ENCODE assay signal across 1 cellular context in the genomic region with DNA sequence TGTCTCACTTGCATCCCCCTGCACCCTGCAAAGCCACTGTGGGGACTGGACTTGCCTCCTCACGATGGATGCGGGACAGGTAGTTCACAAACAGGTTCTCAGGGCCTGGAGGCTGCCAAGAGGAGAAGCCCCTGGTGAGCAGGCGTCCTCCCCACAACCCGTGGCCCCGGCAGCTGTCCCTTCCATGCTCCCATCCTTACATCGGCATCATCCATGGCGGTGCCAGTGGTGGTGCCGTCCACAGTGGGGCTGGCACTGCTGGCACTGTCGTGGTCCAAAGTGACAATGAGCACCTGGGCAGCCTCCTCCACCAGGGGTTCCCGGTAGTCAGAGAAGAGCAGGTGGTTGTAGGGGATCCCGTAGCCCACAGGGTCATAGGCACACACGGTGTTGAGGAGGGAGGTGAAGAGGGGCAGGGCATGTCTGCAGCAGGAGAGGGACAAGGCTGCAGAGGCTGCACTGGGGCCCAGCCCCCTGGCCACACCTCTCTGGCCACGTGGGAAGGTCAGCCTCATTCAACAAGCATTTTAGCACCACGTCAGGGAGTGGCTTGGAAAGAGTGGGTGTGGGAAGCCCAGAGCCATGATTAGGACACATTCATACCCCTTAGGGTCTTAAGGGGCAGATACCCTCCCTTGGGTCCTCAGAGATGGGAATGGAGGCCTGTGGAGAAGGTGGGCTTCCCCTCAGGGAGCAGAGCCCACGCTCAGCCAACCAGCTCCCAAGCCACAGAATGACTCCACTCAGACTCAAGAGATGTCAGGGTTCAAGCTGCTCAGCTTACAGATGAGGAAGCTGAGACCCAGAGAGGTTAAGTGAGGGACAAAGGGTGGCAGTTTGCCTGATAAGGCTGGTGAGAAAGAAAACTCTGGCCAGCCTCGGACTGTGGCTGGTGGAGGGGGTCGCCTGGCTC.
A peak's percentile ranks its signal among the peaks of the same experiment; 100 is the strongest.
TF ChIP-seq lines count a peak whose summit lies in the region.

No MANE protein-coding gene starts in this region.

TF ChIP-seq in IMR-90, 13 proteins besides CTCF, POLR2A, EP300 and RAD21:
- TF ChIP-seq MAFK (IDR thresholded peaks at IDR 0.05; ENCODE audit: low read depth, low read length), result no peak
- TF ChIP-seq, protein P1, sequence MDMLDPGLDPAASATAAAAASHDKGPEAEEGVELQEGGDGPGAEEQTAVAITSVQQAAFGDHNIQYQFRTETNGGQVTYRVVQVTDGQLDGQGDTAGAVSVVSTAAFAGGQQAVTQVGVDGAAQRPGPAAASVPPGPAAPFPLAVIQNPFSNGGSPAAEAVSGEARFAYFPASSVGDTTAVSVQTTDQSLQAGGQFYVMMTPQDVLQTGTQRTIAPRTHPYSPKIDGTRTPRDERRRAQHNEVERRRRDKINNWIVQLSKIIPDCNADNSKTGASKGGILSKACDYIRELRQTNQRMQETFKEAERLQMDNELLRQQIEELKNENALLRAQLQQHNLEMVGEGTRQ (IDR thresholded peaks at IDR 0.05; ENCODE audit: low read depth, low read length), result peak; percentile 70; the same call in 1 of the 2 replicates
